9 cellular contexts compared by ENCODE assay signal in genomic region chr3:86162521-86162920, GRCh38.
"Had no signal": no experiment of that assay in that cellular context is flagged by ENCODE, and none has a peak within 500 bp of the region (broad histone marks: within the 10 kb centered on the region; RNA-seq: fewer than 3 reads in every experiment).

No MANE protein-coding gene starts in this region.

- H3K9me3 ChIP-seq: HAP-1 had no signal

- H3K36me3 ChIP-seq: HAP-1 had no signal

- H3K27ac ChIP-seq: GM23248 had no signal

- H3K27ac Mint-ChIP-seq: HFFc6 had no signal

- ATAC-seq: HCT116, K562 had no signal

- FAIRE-seq: HTR-8/SVneo, K562 had no signal

- H3K4me3 Mint-ChIP-seq: HFFc6 had no signal

- DNase-seq: GM23248, GOT3, H7, HFFc6, IMR-90 had no signal

- H3K4me3 ChIP-seq: GM23248, HAP-1, K562 had no signal
